26 cellular contexts compared by ENCODE assay signal in the genomic region with DNA sequence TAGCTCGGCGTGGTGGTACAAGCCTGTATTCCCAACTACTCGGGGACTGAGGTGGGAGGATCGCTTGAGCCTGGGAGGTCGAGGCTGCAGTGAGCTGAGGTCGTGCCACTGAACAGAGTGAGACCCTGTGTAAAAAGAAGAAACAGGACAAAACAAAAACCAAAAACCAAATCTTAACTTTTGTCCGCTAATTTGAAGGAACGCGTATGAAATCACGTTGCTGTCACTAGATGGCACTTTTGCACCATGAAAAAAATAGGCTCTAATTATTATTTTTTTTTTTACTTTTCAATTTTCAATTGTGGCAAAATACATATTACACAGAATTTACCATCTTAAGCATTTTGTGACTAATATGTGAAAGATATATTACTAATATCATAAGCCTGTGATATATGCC. TPM values are rescaled to one million over a fixed set of nuclear protein-coding genes. Genes with fewer than 3 reads are reported as not detected.
DNase-seq lines count a peak whose midpoint lies in the region; ATAC-seq and TF ChIP-seq lines count a peak whose summit lies in the region.
"Had no signal": no experiment of that assay in that cellular context is flagged by ENCODE, and none has a peak within 500 bp of the region (broad histone marks: within the 10 kb centered on the region; RNA-seq: fewer than 3 reads in every experiment).

No MANE protein-coding gene starts in this region.

- no peak overlapping the region for H3K4me3 ChIP-seq in DND-41 (ENCODE audit: low read depth in 1 of 2, low read length in 2 of 2)
- no peak overlapping the region for H3K4me3 ChIP-seq in Karpas-422 (ENCODE audit: low read length)
- no peak overlapping the region for H3K4me3 ChIP-seq in ovary
- H3K4me3 ChIP-seq: cardiac muscle cell, GM23248, K562, left ventricle myocardium inferior, transverse colon had no signal

- H3K4me2 ChIP-seq in DND-41 (ENCODE audit: insufficient read depth, low read length) (no peak overlapping the region), Karpas-422 (ENCODE audit: low read depth, low read length, poor library complexity, severe bottlenecking) (no peak overlapping the region)

- H3K9ac ChIP-seq in DND-41 (ENCODE audit: low read depth, low read length), result no peak overlapping the region
- no peak overlapping the region for H3K9ac ChIP-seq in Karpas-422 (ENCODE audit: low read length)
- H3K9ac ChIP-seq: GM23248 had no signal

- H4K20me1 ChIP-seq in DND-41 (ENCODE audit: insufficient read depth, low read length), result no peaks in the 10 kb centered on the region
- H4K20me1 ChIP-seq in Karpas-422 (ENCODE audit: insufficient read depth, low read depth, low read length), result no peaks in the 10 kb centered on the region

- no peak for TF ChIP-seq EP300 in ovary (IDR thresholded peaks at IDR 0.05)

- H3K36me3 ChIP-seq in DND-41 (ENCODE audit: insufficient read depth, low read length) (no peaks in the 10 kb centered on the region), Karpas-422 (ENCODE audit: insufficient read depth, low read length) (no peaks in the 10 kb centered on the region), ovary (no peaks in the 10 kb centered on the region)
- H3K36me3 ChIP-seq: cardiac muscle cell, left ventricle myocardium inferior, neutrophil, transverse colon had no signal

- H3K27ac ChIP-seq in DND-41 (ENCODE audit: low read length) (no peak overlapping the region), Karpas-422 (ENCODE audit: low read length) (no peak overlapping the region), VCaP (no peak overlapping the region), ovary (no peak overlapping the region)
- H3K27ac ChIP-seq: cardiac muscle cell, GM23248, left ventricle myocardium inferior, neutrophil, transverse colon had no signal

- WGBS in ovary, 3 donors, result 38 to 55% (median 46%) methylated on average over 10 of the region's 10 CpGs

- intact Hi-C loops in ovary (cut with DNase I), result no loop called here

- H2AFZ ChIP-seq in DND-41 (ENCODE audit: low read depth, low read length) (no peak overlapping the region), Karpas-422 (ENCODE audit: low read length) (no peak overlapping the region)
- H2AFZ ChIP-seq: GM23248 had no signal

- no peaks in the 10 kb centered on the region for H3K9me3 ChIP-seq in DND-41 (ENCODE audit: insufficient read depth, low read length, severe bottlenecking)
- H3K9me3 ChIP-seq in Karpas-422 (ENCODE audit: low read length), result peaks cover 7% of the 10 kb centered on the region
- H3K9me3 ChIP-seq in ovary, result no peaks in the 10 kb centered on the region
- H3K9me3 ChIP-seq: left ventricle myocardium inferior, neutrophil, transverse colon had no signal

- ATAC-seq in DND-41 (ENCODE audit: insufficient read depth, low read depth) (no peak), HG02610 (IDR thresholded peaks at IDR 0.05; ENCODE audit: unreplicated experiment) (no peak), HG03045 (IDR thresholded peaks at IDR 0.05; ENCODE audit: unreplicated experiment) (no peak)
- ATAC-seq: K562 had no signal

- TF ChIP-seq POLR2A in ovary (IDR thresholded peaks at IDR 0.05), result no peak

- H3K4me1 ChIP-seq in DND-41 (ENCODE audit: insufficient read depth, low read length), result no peaks in the 10 kb centered on the region
- H3K4me1 ChIP-seq in Karpas-422 (ENCODE audit: low read length), result no peaks in the 10 kb centered on the region
- H3K4me1 ChIP-seq in ovary (ENCODE audit: insufficient read depth), result no peaks in the 10 kb centered on the region
- H3K4me1 ChIP-seq: left ventricle myocardium inferior, transverse colon had no signal

- DNase-seq in DND-41, result no peak
- peak; percentile 47 for DNase-seq in Karpas-422
- DNase-seq in ovary, result no peak
- no peak for DNase-seq in SIG-M5 (lab: John Stamatoyannopoulos, UW)
- DNase-seq: activated gamma-delta T cell; activated naive CD8-positive, alpha-beta T cell treated with anti-CD3 and anti-CD28 coated beads, Interleukin-2, amount 10 ng/mL, durations not matched to agents 7 days and 5 days; activated T-cell treated with anti-CD3 and anti-CD28 coated beads, Interleukin-2, amount 50 U/mL, for 24 hours; cortex of kidney; DMS79 treated with DMSO at 0.1 percent for 48 hours; GM23248; islet precursor cell; left ventricle myocardium inferior; mesenchymal stem cell; NCI-H1417 treated with DMSO at 0.1 percent for 48 hours; NCI-H2029 treated with DMSO at 0.1 percent for 48 hours; NCI-H345; stimulated activated CD4-positive, alpha-beta T cell treated with anti-CD3 and anti-CD28 coated beads, Interleukin-4, amount 100 ng/mL, for 4 hours; transverse colon had no signal

- no peaks in the 10 kb centered on the region for H3K9me2 ChIP-seq in Karpas-422 (replicated peaks; ENCODE audit: insufficient read depth, low read length)

- H3K79me2 ChIP-seq in DND-41 (ENCODE audit: insufficient read depth, low read length), result no peaks in the 10 kb centered on the region
- no peaks in the 10 kb centered on the region for H3K79me2 ChIP-seq in Karpas-422 (ENCODE audit: low read length)

- TF ChIP-seq CTCF in DND-41 (IDR thresholded peaks at IDR 0.05; ENCODE audit: borderline replicate concordance, extremely low read depth, low read length, poor library complexity, severe bottlenecking) (peak; percentile 20), VCaP (conservative IDR thresholded peaks at IDR 0.05) (peak; percentile 59), ovary (IDR thresholded peaks at IDR 0.05) (peak in 2 of 3 donors; percentile 15 to 24)

- H3K27me3 ChIP-seq in DND-41 (ENCODE audit: insufficient read depth, low read length, poor library complexity) (no peaks in the 10 kb centered on the region), Karpas-422 (ENCODE audit: low read length) (no peaks in the 10 kb centered on the region; the same call in 1 of the 2 replicates), ovary (no peaks in the 10 kb centered on the region)
- H3K27me3 ChIP-seq: cardiac muscle cell, neutrophil, transverse colon had no signal

RNA-seq across cellular contexts. Expression of a gene that starts 17.6 kb away (rescaled TPM):
- not detected in 2 replicates for total RNA-seq in Karpas-422 (2014; rRNA removed; shearing (Covaris generic); ENCODE audit: low replicate concordance)
- 10 to 100 TPM in 3 of 7 donors, 1 to 10 TPM in 4; 4.9 to 15.0 (median 8.1) TPM for total RNA-seq in ovary
- polyA plus RNA-seq in ovary, result 1 to 10 TPM; 2.5 to 4.6 TPM
- total RNA-seq: astrocyte, GM23248, K562 had no signal
- polyA plus RNA-seq: cardiac muscle cell, K562 had no signal

RNA-seq across cellular contexts. Expression of a gene that starts 46.2 kb away (rescaled TPM):
- total RNA-seq in Karpas-422 (2014; rRNA removed; shearing (Covaris generic); ENCODE audit: low replicate concordance), result 0.19 and 0.32 TPM in 2 replicates
- 1 to 10 TPM in 1 of 7 donors, under 1 TPM in 5, not detected in 1; 0.43 to 1.6 (median 0.59) TPM for total RNA-seq in ovary
- under 1 TPM; 0.22 to 0.65 TPM for polyA plus RNA-seq in ovary
- total RNA-seq: HT1080, K562, left ventricle myocardium inferior, transverse colon had no signal
- polyA plus RNA-seq: GM23248, K562 had no signal
